In genomic region chr5:73312146-73312871, GRCh38 we compare ENCODE assay signal across 9 cellular contexts.
DNase-seq lines count a peak whose midpoint lies in the region; ATAC-seq and TF ChIP-seq lines count a peak whose summit lies in the region.
"Had no signal": no experiment of that assay in that cellular context is flagged by ENCODE, and none has a peak within 500 bp of the region (broad histone marks: within the 10 kb centered on the region; RNA-seq: fewer than 3 reads in every experiment).

No MANE protein-coding gene starts in this region.

- intact Hi-C loops in esophagus squamous epithelium (cut with DNase I): no loop called here

- WGBS in esophagus squamous epithelium, 2 donors: 47 to 62% methylated on average over 12 of the region's 13 CpGs

- no peaks in the 10 kb centered on the region for H3K36me3 Mint-ChIP-seq in activated CD4-positive, alpha-beta T cell treated with anti-CD3 and anti-CD28 coated beads, Interleukin-2, amount 10 ng/mL, durations not matched to agents 7 days and 5 days (ENCODE audit: low read depth)
- H3K36me3 Mint-ChIP-seq in stimulated activated naive B cell treated with anti-CD40 and anti-IgM and Interleukin-4, amounts not matched to agents 10 μg/mL and 1 μg/mL and 100 μg/mL, for 72 hours: no peaks in the 10 kb centered on the region

- ATAC-seq in stimulated activated naive B cell treated with anti-CD40 and anti-IgM and Interleukin-4, amounts not matched to agents 10 μg/mL and 1 μg/mL and 100 μg/mL, for 72 hours (replicated peaks): peak in 1 of 2 donors; percentile 29
- ATAC-seq in HG02763 (IDR thresholded peaks at IDR 0.05; ENCODE audit: unreplicated experiment): no peak

- peaks cover 3% of the 10 kb centered on the region for H3K4me1 Mint-ChIP-seq in activated CD4-positive, alpha-beta T cell treated with anti-CD3 and anti-CD28 coated beads, Interleukin-2, amount 10 ng/mL, durations not matched to agents 7 days and 5 days
- no peaks in the 10 kb centered on the region for H3K4me1 Mint-ChIP-seq in stimulated activated naive B cell treated with anti-CD40 and anti-IgM and Interleukin-4, amounts not matched to agents 10 μg/mL and 1 μg/mL and 100 μg/mL, for 72 hours

- H3K4me2 ChIP-seq in fibroblast of lung (ENCODE audit: extremely low read depth, insufficient read depth, low read length): no peak overlapping the region

- H3K79me2 ChIP-seq in fibroblast of lung (ENCODE audit: control insufficient read depth, insufficient read depth, low read length): no peaks in the 10 kb centered on the region

- no peak overlapping the region for H3K9ac ChIP-seq in fibroblast of lung (ENCODE audit: insufficient read depth, low read length)

- peaks cover 73% of the 10 kb centered on the region for H3K27me3 Mint-ChIP-seq in activated CD4-positive, alpha-beta T cell treated with anti-CD3 and anti-CD28 coated beads, Interleukin-2, amount 10 ng/mL, durations not matched to agents 7 days and 5 days
- H3K27me3 Mint-ChIP-seq in stimulated activated naive B cell treated with anti-CD40 and anti-IgM and Interleukin-4, amounts not matched to agents 10 μg/mL and 1 μg/mL and 100 μg/mL, for 72 hours: peaks cover 57 to 76% of the 10 kb centered on the region in 2 donors

- no peaks in the 10 kb centered on the region for H4K20me1 ChIP-seq in fibroblast of lung (ENCODE audit: control insufficient read depth, extremely low read depth, insufficient read depth, low read length)

- no peaks in the 10 kb centered on the region; the same call in 1 of the 2 replicates for H3K4me1 ChIP-seq in SJCRH30
- H3K4me1 ChIP-seq in fibroblast of lung (ENCODE audit: control insufficient read depth, extremely low read depth, insufficient read depth, low read length): peaks cover 14% of the 10 kb centered on the region
- peaks cover 0 to 13% (median 3%) of the 10 kb centered on the region in 3 donors for H3K4me1 ChIP-seq in esophagus squamous epithelium

- H2AFZ ChIP-seq in fibroblast of lung (ENCODE audit: low read length): peak overlapping the region; percentile 12

- no peaks in the 10 kb centered on the region for H3K27me3 ChIP-seq in SJCRH30
- no peaks in the 10 kb centered on the region for H3K27me3 ChIP-seq in fibroblast of lung (ENCODE audit: control insufficient read depth, insufficient read depth, low read length)
- H3K27me3 ChIP-seq in esophagus squamous epithelium: peaks cover 0 to 83% (median 0%) of the 10 kb centered on the region in 4 donors

- no peak overlapping the region for H3K4me3 Mint-ChIP-seq in activated CD4-positive, alpha-beta T cell treated with anti-CD3 and anti-CD28 coated beads, Interleukin-2, amount 10 ng/mL, durations not matched to agents 7 days and 5 days
- H3K4me3 Mint-ChIP-seq in stimulated activated naive B cell treated with anti-CD40 and anti-IgM and Interleukin-4, amounts not matched to agents 10 μg/mL and 1 μg/mL and 100 μg/mL, for 72 hours: no peak overlapping the region

- no peaks in the 10 kb centered on the region for H3K9me3 Mint-ChIP-seq in activated CD4-positive, alpha-beta T cell treated with anti-CD3 and anti-CD28 coated beads, Interleukin-2, amount 10 ng/mL, durations not matched to agents 7 days and 5 days
- H3K9me3 Mint-ChIP-seq in stimulated activated naive B cell treated with anti-CD40 and anti-IgM and Interleukin-4, amounts not matched to agents 10 μg/mL and 1 μg/mL and 100 μg/mL, for 72 hours: no peaks in the 10 kb centered on the region

- TF ChIP-seq CTCF in fibroblast of lung (conservative IDR thresholded peaks at IDR 0.05 in 1 of 2, IDR thresholded peaks at IDR 0.05 in 1 of 2; ENCODE audit: low read depth in 1 of 2, low read length in 2 of 2): peak; percentile 55 to 64
- no peak for TF ChIP-seq CTCF in esophagus squamous epithelium (IDR thresholded peaks at IDR 0.05)

- H3K4me3 ChIP-seq in SJCRH30 (peak overlapping the region; percentile 42), fibroblast of lung (replicated peaks in 1 of 4; ENCODE audit: control extremely low read depth in 1 of 4, insufficient read depth in 1 of 4, low read depth in 3 of 4, low read length in 4 of 4) (no peak overlapping the region), esophagus squamous epithelium (no peak overlapping the region)

- H3K36me3 ChIP-seq in SJCRH30 (no peaks in the 10 kb centered on the region), fibroblast of lung (ENCODE audit: control insufficient read depth, insufficient read depth, low read length) (no peaks in the 10 kb centered on the region), esophagus squamous epithelium (no peaks in the 10 kb centered on the region)

- peak; percentile 24 for DNase-seq in activated CD4-positive, alpha-beta T cell treated with anti-CD3 and anti-CD28 coated beads, Interleukin-2, amount 10 ng/mL, durations not matched to agents 7 days and 5 days
- no peak for DNase-seq in activated CD4-positive, alpha-beta T cell treated with anti-CD3 and anti-CD28 coated beads, Interleukin-2, amount 50 U/mL, for 4 hours
- DNase-seq in SJCRH30: peak; percentile 23 to 46
- peak; percentile 90 to 100 for DNase-seq in fibroblast of lung (ENCODE audit: low read depth in 2 of 2)
- no peak for DNase-seq in stimulated activated naive B cell treated with anti-CD40 and anti-IgM and Interleukin-4, amounts not matched to agents 10 μg/mL and 1 μg/mL and 100 μg/mL, for 72 hours
- DNase-seq in esophagus squamous epithelium (lab: John Stamatoyannopoulos, UW): no peak
- no peak for DNase-seq in NCI-H187 (lab: John Stamatoyannopoulos, UW)
- DNase-seq: COR-L47 had no signal

- H3K9me3 ChIP-seq in SJCRH30 (replicated peaks) (no peaks in the 10 kb centered on the region), fibroblast of lung (ENCODE audit: control insufficient read depth, insufficient read depth, low read depth, low read length) (no peaks in the 10 kb centered on the region), esophagus squamous epithelium (no peaks in the 10 kb centered on the region)

- CTCF ChIA-PET in activated CD4-positive, alpha-beta T cell treated with anti-CD3 and anti-CD28 coated beads, Interleukin-2, amount 10 ng/mL, durations not matched to agents 7 days and 5 days (lab: Charles Lee): no interaction called here

- H3K27ac Mint-ChIP-seq in activated CD4-positive, alpha-beta T cell treated with anti-CD3 and anti-CD28 coated beads, Interleukin-2, amount 10 ng/mL, durations not matched to agents 7 days and 5 days: no peak overlapping the region
- peak overlapping the region; percentile 62 for H3K27ac Mint-ChIP-seq in stimulated activated naive B cell treated with anti-CD40 and anti-IgM and Interleukin-4, amounts not matched to agents 10 μg/mL and 1 μg/mL and 100 μg/mL, for 72 hours

- POLR2A ChIA-PET in activated CD4-positive, alpha-beta T cell treated with anti-CD3 and anti-CD28 coated beads, Interleukin-2, amount 10 ng/mL, durations not matched to agents 7 days and 5 days (lab: Charles Lee): no interaction called here

- no peak for TF ChIP-seq POLR2A in esophagus squamous epithelium (IDR thresholded peaks at IDR 0.05)

- H3K27ac ChIP-seq in SJCRH30: peak overlapping the region; percentile 51; the same call in 1 of the 2 replicates
- H3K27ac ChIP-seq in fibroblast of lung (ENCODE audit: insufficient read depth, low read length): peak overlapping the region; percentile 22
- no peak overlapping the region for H3K27ac ChIP-seq in esophagus squamous epithelium

Comparison
In these comparisons a context has a peak if more than half of its experiments do, and no peak if none do; other contexts are left out.
1. DNase-seq: peak in activated CD4-positive, alpha-beta T cell treated with anti-CD3 and anti-CD28 coated beads, Interleukin-2, amount 10 ng/mL, durations not matched to agents 7 days and 5 days (single experiment), SJCRH30 (2 of 2) and fibroblast of lung (2 of 2); none in activated CD4-positive, alpha-beta T cell treated with anti-CD3 and anti-CD28 coated beads, Interleukin-2, amount 50 U/mL, for 4 hours (0 of 2), stimulated activated naive B cell treated with anti-CD40 and anti-IgM and Interleukin-4, amounts not matched to agents 10 μg/mL and 1 μg/mL and 100 μg/mL, for 72 hours (single experiment), esophagus squamous epithelium (single experiment) and NCI-H187 (0 of 2).
2. H3K27ac ChIP-seq: peak in SJCRH30 (single experiment) and fibroblast of lung (single experiment); none in esophagus squamous epithelium (0 of 4).
3. CTCF ChIP-seq: peak in fibroblast of lung (2 of 2); none in esophagus squamous epithelium (0 of 6).